ENCODE assay signal across 1 cellular context in genomic region chr6:42929088-42929927, GRCh38.
A peak's percentile ranks its signal among the peaks of the same experiment; 100 is the strongest.
TF ChIP-seq lines count a peak whose summit lies in the region.

CNPY3 (plus strand) TSS chr6:42929480; CDS start chr6:42929571, 91 bp downstream.

TF ChIP-seq in K562, 482 proteins besides CTCF, POLR2A, EP300 and RAD21 (continued from another document and continues in another):
- TF ChIP-seq ZNF518B (CRISPR knock-in tag; IDR thresholded peaks at IDR 0.05) (no peak), NRF1 (conservative IDR thresholded peaks at IDR 0.05 in 1 of 2, IDR thresholded peaks at IDR 0.05 in 1 of 2) (peak; percentile 93 to 94), CXXC5 (CRISPR knock-in tag; IDR thresholded peaks at IDR 0.05) (peak; percentile 98), SRF (CRISPR knock-in tag; IDR thresholded peaks at IDR 0.05) (peak in 1 of 2 experiments; percentile 24; a peak in 1 of 4 replicates), JUND (IDR thresholded peaks at IDR 0.05; ENCODE audit: borderline replicate concordance, low read depth, low read length) (no peak), JUND (tag; IDR thresholded peaks at IDR 0.05; ENCODE audit: borderline replicate concordance, low read depth, low read length) (0 out of 3 replicates have a peak, but pooled peaks have one; percentile 3), E2F4 (CRISPR knock-in tag; IDR thresholded peaks at IDR 0.05; ENCODE audit: low read depth) (peak; percentile 90), TEAD2 (tag; IDR thresholded peaks at IDR 0.05) (no peak), FOXO4 (CRISPR knock-in tag; IDR thresholded peaks at IDR 0.05) (no peak), DMBX1 (CRISPR knock-in tag; IDR thresholded peaks at IDR 0.05; ENCODE audit: borderline replicate concordance) (no peak), HNRNPH1 (optimal IDR thresholded peaks at IDR 0.05; ENCODE audit: low read depth, low read length) (no peak), TAF7 (tag; IDR thresholded peaks at IDR 0.05) (peak; percentile 58), GABPB2 (CRISPR knock-in tag; conservative IDR thresholded peaks at IDR 0.05) (no peak), SFPQ (IDR thresholded peaks at IDR 0.05; ENCODE audit: low read depth, low read length) (no peak), AFF1 (IDR thresholded peaks at IDR 0.05; ENCODE audit: low read depth in 1 of 2, partially characterized antibody in 2 of 2) (peak in 1 of 2 experiments; percentile 10), FUS (optimal IDR thresholded peaks at IDR 0.05; ENCODE audit: low read depth, low read length) (no peak), MIER1 (IDR thresholded peaks at IDR 0.05; ENCODE audit: low read depth) (no peak), ZNF57 (CRISPR knock-in tag; IDR thresholded peaks at IDR 0.05) (no peak), YBX1 (IDR thresholded peaks at IDR 0.05) (no peak), MCM7 (IDR thresholded peaks at IDR 0.05) (no peak), KDM2B (CRISPR knock-in tag; IDR thresholded peaks at IDR 0.05) (no peak), GATA2 (CRISPR knock-in tag; IDR thresholded peaks at IDR 0.05) (no peak), ZNF511 (CRISPR knock-in tag; IDR thresholded peaks at IDR 0.05) (peak; percentile 91; the same call in 1 of the 2 replicates), ZNF436 (CRISPR knock-in tag; IDR thresholded peaks at IDR 0.05) (no peak), ZNF668 (CRISPR knock-in tag; IDR thresholded peaks at IDR 0.05) (no peak), MXD1 (CRISPR knock-in tag; IDR thresholded peaks at IDR 0.05; ENCODE audit: borderline replicate concordance, poor library complexity, severe bottlenecking) (peak; percentile 87), BHLHE40 (IDR thresholded peaks at IDR 0.05; ENCODE audit: low read length) (peak; percentile 97), ZNF592 (IDR thresholded peaks at IDR 0.05) (peak; percentile 75), ZHX1 (conservative IDR thresholded peaks at IDR 0.05; ENCODE audit: low read length) (no peak), NFYB (IDR thresholded peaks at IDR 0.05; ENCODE audit: extremely low read depth, insufficient read length) (peak; percentile 99), SMC3 (conservative IDR thresholded peaks at IDR 0.05; ENCODE audit: insufficient read depth, low read depth, low read length) (no peak), NFIX (CRISPR knock-in tag; IDR thresholded peaks at IDR 0.05; ENCODE audit: low read depth) (no peak), PKNOX1 (IDR thresholded peaks at IDR 0.05) (peak; percentile 28; the same call in 1 of the 2 replicates), TBP (optimal IDR thresholded peaks at IDR 0.05; ENCODE audit: low read depth, low read length) (peak; percentile 74), RBM15 (IDR thresholded peaks at IDR 0.05; ENCODE audit: insufficient read depth, low read length) (no peak), LARP7 (IDR thresholded peaks at IDR 0.05) (0 out of 2 replicates have a peak, but pooled peaks have one; percentile 62), NR1H2 (CRISPR knock-in tag; IDR thresholded peaks at IDR 0.05) (no peak), ZNF77 (CRISPR knock-in tag; IDR thresholded peaks at IDR 0.05) (no peak), SETDB1 (IDR thresholded peaks at IDR 0.05; ENCODE audit: low read length) (no peak), RNF2 (IDR thresholded peaks at IDR 0.05) (peak; percentile 83; the same call in 1 of the 2 replicates)
